ENCODE assay signal across 19 cellular contexts in genomic region chr7:1752771-1753562, GRCh38.
A peak's percentile ranks its signal among the peaks of the same experiment; 100 is the strongest.
DNase-seq lines count a peak whose midpoint lies in the region; ATAC-seq, FAIRE-seq and TF ChIP-seq lines count a peak whose summit lies in the region.
"Had no signal": no experiment of that assay in that cellular context is flagged by ENCODE, and none has a peak within 500 bp of the region (broad histone marks: within the 10 kb centered on the region; RNA-seq: fewer than 3 reads in every experiment).

No MANE protein-coding gene starts in this region.

- no peaks in the 10 kb centered on the region for H3K36me3 ChIP-seq in right lobe of liver
- H3K36me3 ChIP-seq: sigmoid colon, thoracic aorta had no signal

- H3K27me3 Mint-ChIP-seq in activated CD8-positive, alpha-beta T cell treated with anti-CD3 and anti-CD28 coated beads, Interleukin-2, amount 10 ng/mL, durations not matched to agents 7 days and 5 days (ENCODE audit: low read depth), result peaks cover 12% of the 10 kb centered on the region

- 68% methylated on average over 18 of the region's 21 CpGs for WGBS in right lobe of liver (ENCODE audit: insufficient coverage, low coverage, low lambda C conversion rate, missing lambda C conversion rate)

- peaks cover 17% of the 10 kb centered on the region for H3K4me1 Mint-ChIP-seq in activated CD8-positive, alpha-beta T cell treated with anti-CD3 and anti-CD28 coated beads, Interleukin-2, amount 10 ng/mL, durations not matched to agents 7 days and 5 days (ENCODE audit: low read depth)

- no peaks in the 10 kb centered on the region for H3K27me3 ChIP-seq in right lobe of liver

- no peaks in the 10 kb centered on the region for H3K9me3 ChIP-seq in right lobe of liver
- H3K9me3 ChIP-seq: sigmoid colon, thoracic aorta had no signal

- no peaks in the 10 kb centered on the region for H3K9me3 Mint-ChIP-seq in activated CD8-positive, alpha-beta T cell treated with anti-CD3 and anti-CD28 coated beads, Interleukin-2, amount 10 ng/mL, durations not matched to agents 7 days and 5 days (ENCODE audit: insufficient read depth)
- H3K9me3 Mint-ChIP-seq: activated naive CD8-positive, alpha-beta T cell treated with anti-CD3 and anti-CD28 coated beads, Interleukin-2, amount 10 ng/mL, durations not matched to agents 7 days and 5 days; CD4-positive, alpha-beta memory T cell had no signal

- no peak for TF ChIP-seq CTCF in right lobe of liver (IDR thresholded peaks at IDR 0.05)

- CTCF ChIA-PET in activated CD8-positive, alpha-beta T cell treated with anti-CD3 and anti-CD28 coated beads, Interleukin-2, amount 10 ng/mL, durations not matched to agents 7 days and 5 days (lab: Charles Lee), result no interaction called here

- no peak overlapping the region for H3K27ac Mint-ChIP-seq in activated CD8-positive, alpha-beta T cell treated with anti-CD3 and anti-CD28 coated beads, Interleukin-2, amount 10 ng/mL, durations not matched to agents 7 days and 5 days
- H3K27ac Mint-ChIP-seq: activated naive CD8-positive, alpha-beta T cell treated with anti-CD3 and anti-CD28 coated beads, Interleukin-2, amount 10 ng/mL, durations not matched to agents 7 days and 5 days had no signal

- no peak for ATAC-seq in activated CD8-positive, alpha-beta T cell treated with anti-CD3 and anti-CD28 coated beads, Interleukin-2, amount 10 ng/mL, durations not matched to agents 7 days and 5 days
- ATAC-seq in GM19328 (IDR thresholded peaks at IDR 0.05; ENCODE audit: unreplicated experiment), result no peak
- ATAC-seq in right lobe of liver, result no peak

- no peak overlapping the region for H3K27ac ChIP-seq in right lobe of liver
- H3K27ac ChIP-seq: KMS-11, sigmoid colon, thoracic aorta had no signal

- FAIRE-seq in urothelium cell line (lab: Jason Lieb, UNC), result peak; percentile 59

- peaks cover 0 to 8% (median 0%) of the 10 kb centered on the region in 4 donors for H3K4me1 ChIP-seq in right lobe of liver
- H3K4me1 ChIP-seq: sigmoid colon had no signal

- DNase-seq in SIG-M5 treated with dmso at 0.1 percent for 504 hours (lab: John Stamatoyannopoulos, UW; ENCODE audit: unreplicated experiment) (peak; percentile 44), SIG-M5 (lab: John Stamatoyannopoulos, UW) (no peak), MV-4-11 (lab: John Stamatoyannopoulos, UW) (peak; percentile 44), urothelium cell line (ENCODE audit: low spot score) (no peak), right lobe of liver (no peak)
- DNase-seq in activated CD8-positive, alpha-beta T cell treated with anti-CD3 and anti-CD28 coated beads, Interleukin-2, amount 10 ng/mL, durations not matched to agents 7 days and 5 days, result peak; percentile 34
- no peak for DNase-seq in activated CD4-positive, alpha-beta T cell treated with anti-CD3 and anti-CD28 coated beads for 4 hours
- DNase-seq: activated naive CD8-positive, alpha-beta T cell treated with anti-CD3 and anti-CD28 coated beads, Interleukin-2, amount 10 ng/mL, durations not matched to agents 7 days and 5 days; activated T-cell treated with anti-CD3 and anti-CD28 coated beads, Interleukin-2, amount 50 U/mL, for 48 hours; hypothalamus; midbrain; NCI-H187 treated with DMSO at 0.1 percent for 48 hours; NCI-H524; stimulated activated CD4-positive, alpha-beta T cell treated with anti-CD3 and anti-CD28 coated beads, Interleukin-2, amount 100 ng/mL, for 48 hours had no signal

- intact Hi-C loops in right lobe of liver (cut with DNase I), result no loop called here

- H3K4me3 Mint-ChIP-seq in activated CD8-positive, alpha-beta T cell treated with anti-CD3 and anti-CD28 coated beads, Interleukin-2, amount 10 ng/mL, durations not matched to agents 7 days and 5 days, result no peak overlapping the region
- H3K4me3 Mint-ChIP-seq: activated naive CD8-positive, alpha-beta T cell treated with anti-CD3 and anti-CD28 coated beads, Interleukin-2, amount 10 ng/mL, durations not matched to agents 7 days and 5 days; CD4-positive, alpha-beta memory T cell had no signal

- no peak overlapping the region for H3K4me3 ChIP-seq in right lobe of liver
- H3K4me3 ChIP-seq: sigmoid colon, thoracic aorta had no signal

- H3K36me3 Mint-ChIP-seq in activated CD8-positive, alpha-beta T cell treated with anti-CD3 and anti-CD28 coated beads, Interleukin-2, amount 10 ng/mL, durations not matched to agents 7 days and 5 days (ENCODE audit: low read depth), result no peaks in the 10 kb centered on the region
- H3K36me3 Mint-ChIP-seq: activated naive CD8-positive, alpha-beta T cell treated with anti-CD3 and anti-CD28 coated beads, Interleukin-2, amount 10 ng/mL, durations not matched to agents 7 days and 5 days; CD4-positive, alpha-beta memory T cell had no signal

- no peak for TF ChIP-seq POLR2A in right lobe of liver (IDR thresholded peaks at IDR 0.05)

- POLR2A ChIA-PET in activated CD8-positive, alpha-beta T cell treated with anti-CD3 and anti-CD28 coated beads, Interleukin-2, amount 10 ng/mL, durations not matched to agents 7 days and 5 days (lab: Charles Lee), result no interaction called here

Comparison
In these comparisons a context has a peak if more than half of its experiments do, and no peak if none do; other contexts are left out.
1. DNase-seq: peak in SIG-M5 treated with dmso at 0.1 percent for 504 hours (single experiment), MV-4-11 (single experiment) and activated CD8-positive, alpha-beta T cell treated with anti-CD3 and anti-CD28 coated beads, Interleukin-2, amount 10 ng/mL, durations not matched to agents 7 days and 5 days (single experiment); none in SIG-M5 (single experiment), urothelium cell line (single experiment), activated CD4-positive, alpha-beta T cell treated with anti-CD3 and anti-CD28 coated beads for 4 hours (0 of 2) and right lobe of liver (0 of 3).